Comparison of ENCODE assay signal across 10 cellular contexts in genomic region chr15:52651114-52651513, GRCh38. TPM values are rescaled to one million over a fixed set of nuclear protein-coding genes. Genes with fewer than 3 reads are reported as not detected.
DNase-seq lines count a peak whose midpoint lies in the region; ATAC-seq and TF ChIP-seq lines count a peak whose summit lies in the region.
"Had no signal": no experiment of that assay in that cellular context is flagged by ENCODE, and none has a peak within 500 bp of the region (broad histone marks: within the 10 kb centered on the region; RNA-seq: fewer than 3 reads in every experiment).

No MANE protein-coding gene starts in this region.

- peak overlapping the region; percentile 46 for H3K9ac ChIP-seq in iPS-18a (ENCODE audit: low read length)
- H3K9ac ChIP-seq: KMS-11 had no signal

- no peak for TF ChIP-seq POLR2A in adrenal gland (IDR thresholded peaks at IDR 0.05)

- peak overlapping the region; percentile 59 for H3K4me3 Mint-ChIP-seq in T-helper 2 cell treated with Interferon-gamma antibody and Interleukin-4, amounts not matched to agents 5 μg/mL and 100 μg/mL, for 36 hours
- H3K4me3 Mint-ChIP-seq in stimulated activated memory B cell treated with anti-CD40 and anti-IgM and Interleukin-4, amounts not matched to agents 10 μg/mL and 1 μg/mL and 100 μg/mL, for 72 hours, result no peak overlapping the region
- H3K4me3 Mint-ChIP-seq in activated naive CD4-positive, alpha-beta T cell treated with anti-CD3 and anti-CD28 coated beads, Interleukin-2, amount 10 ng/mL, durations not matched to agents 7 days and 5 days, result no peak overlapping the region

- H3K27ac Mint-ChIP-seq in T-helper 2 cell treated with Interferon-gamma antibody and Interleukin-4, amounts not matched to agents 5 μg/mL and 100 μg/mL, for 36 hours, result no peak overlapping the region
- H3K27ac Mint-ChIP-seq in stimulated activated memory B cell treated with anti-CD40 and anti-IgM and Interleukin-4, amounts not matched to agents 10 μg/mL and 1 μg/mL and 100 μg/mL, for 72 hours, result peak overlapping the region; percentile 66
- H3K27ac Mint-ChIP-seq in activated naive CD4-positive, alpha-beta T cell treated with anti-CD3 and anti-CD28 coated beads, Interleukin-2, amount 10 ng/mL, durations not matched to agents 7 days and 5 days, result no peak overlapping the region

- no peaks in the 10 kb centered on the region for H3K9me3 ChIP-seq in adrenal gland (replicated peaks in 1 of 3)
- H3K9me3 ChIP-seq in iPS-18a (ENCODE audit: control insufficient read depth, low read depth, low read length), result no peaks in the 10 kb centered on the region

- 72 to 81% (median 78%) methylated on average over 1 of the region's 1 CpG for WGBS in adrenal gland, 4 donors

- peaks cover 6% of the 10 kb centered on the region for H3K4me1 Mint-ChIP-seq in T-helper 2 cell treated with Interferon-gamma antibody and Interleukin-4, amounts not matched to agents 5 μg/mL and 100 μg/mL, for 36 hours (ENCODE audit: low read depth)
- H3K4me1 Mint-ChIP-seq in stimulated activated memory B cell treated with anti-CD40 and anti-IgM and Interleukin-4, amounts not matched to agents 10 μg/mL and 1 μg/mL and 100 μg/mL, for 72 hours, result peaks cover 16% of the 10 kb centered on the region
- peaks cover 2% of the 10 kb centered on the region for H3K4me1 Mint-ChIP-seq in activated naive CD4-positive, alpha-beta T cell treated with anti-CD3 and anti-CD28 coated beads, Interleukin-2, amount 10 ng/mL, durations not matched to agents 7 days and 5 days

- H3K27me3 ChIP-seq in adrenal gland (no peaks in the 10 kb centered on the region), iPS-18a (ENCODE audit: control insufficient read depth, insufficient read depth, low read length) (no peaks in the 10 kb centered on the region)

- H3K36me3 ChIP-seq in adrenal gland (replicated peaks in 1 of 2) (peaks cover 0 to 11% of the 10 kb centered on the region in 2 donors), iPS-18a (ENCODE audit: control insufficient read depth, low read depth, low read length) (no peaks in the 10 kb centered on the region)

- CTCF ChIA-PET in activated naive CD4-positive, alpha-beta T cell treated with anti-CD3 and anti-CD28 coated beads, Interleukin-2, amount 10 ng/mL, durations not matched to agents 7 days and 5 days (lab: Charles Lee), result interaction anchor here (0.9 to 1.1 kb wide), 2 partner anchors 26 to 116 kb away, joined by 3 read pairs; no protein-coding TSS in a partner anchor

- no peak for DNase-seq in T-helper 2 cell treated with Interferon-gamma antibody and Interleukin-4, amounts not matched to agents 5 μg/mL and 100 μg/mL, for 36 hours (ENCODE audit: low spot score)
- DNase-seq in T-helper 2 cell, result no peak
- no peak for DNase-seq in adrenal gland
- no peak for DNase-seq in activated naive CD4-positive, alpha-beta T cell treated with anti-CD3 and anti-CD28 coated beads, Interleukin-2, amount 10 ng/mL, durations not matched to agents 7 days and 5 days
- DNase-seq in HUDEP-2 (lab: John Stamatoyannopoulos, UW; ENCODE audit: unreplicated experiment in 76 of 76), result no peak
- DNase-seq: kidney had no signal

- no peak for ATAC-seq in stimulated activated memory B cell treated with anti-CD40 and anti-IgM and Interleukin-4, amounts not matched to agents 10 μg/mL and 1 μg/mL and 100 μg/mL, for 72 hours
- no peak for ATAC-seq in GM21619 (IDR thresholded peaks at IDR 0.05; ENCODE audit: unreplicated experiment)

- peaks cover 14% of the 10 kb centered on the region for H3K36me3 Mint-ChIP-seq in T-helper 2 cell treated with Interferon-gamma antibody and Interleukin-4, amounts not matched to agents 5 μg/mL and 100 μg/mL, for 36 hours (ENCODE audit: low read depth)
- H3K36me3 Mint-ChIP-seq in stimulated activated memory B cell treated with anti-CD40 and anti-IgM and Interleukin-4, amounts not matched to agents 10 μg/mL and 1 μg/mL and 100 μg/mL, for 72 hours, result peaks cover 13% of the 10 kb centered on the region
- peaks cover 32% of the 10 kb centered on the region for H3K36me3 Mint-ChIP-seq in activated naive CD4-positive, alpha-beta T cell treated with anti-CD3 and anti-CD28 coated beads, Interleukin-2, amount 10 ng/mL, durations not matched to agents 7 days and 5 days

- no peaks in the 10 kb centered on the region for H3K27me3 Mint-ChIP-seq in T-helper 2 cell treated with Interferon-gamma antibody and Interleukin-4, amounts not matched to agents 5 μg/mL and 100 μg/mL, for 36 hours (ENCODE audit: low read depth)
- no peaks in the 10 kb centered on the region for H3K27me3 Mint-ChIP-seq in stimulated activated memory B cell treated with anti-CD40 and anti-IgM and Interleukin-4, amounts not matched to agents 10 μg/mL and 1 μg/mL and 100 μg/mL, for 72 hours
- H3K27me3 Mint-ChIP-seq in activated naive CD4-positive, alpha-beta T cell treated with anti-CD3 and anti-CD28 coated beads, Interleukin-2, amount 10 ng/mL, durations not matched to agents 7 days and 5 days, result no peaks in the 10 kb centered on the region

- no peaks in the 10 kb centered on the region for H3K9me3 Mint-ChIP-seq in T-helper 2 cell treated with Interferon-gamma antibody and Interleukin-4, amounts not matched to agents 5 μg/mL and 100 μg/mL, for 36 hours
- H3K9me3 Mint-ChIP-seq in stimulated activated memory B cell treated with anti-CD40 and anti-IgM and Interleukin-4, amounts not matched to agents 10 μg/mL and 1 μg/mL and 100 μg/mL, for 72 hours, result no peaks in the 10 kb centered on the region
- H3K9me3 Mint-ChIP-seq in activated naive CD4-positive, alpha-beta T cell treated with anti-CD3 and anti-CD28 coated beads, Interleukin-2, amount 10 ng/mL, durations not matched to agents 7 days and 5 days, result no peaks in the 10 kb centered on the region

- no peak for TF ChIP-seq CTCF in adrenal gland (IDR thresholded peaks at IDR 0.05)

- intact Hi-C loops in adrenal gland (cut with DNase I), result no loop called here

- no peak overlapping the region for H3K4me3 ChIP-seq in adrenal gland
- H3K4me3 ChIP-seq in iPS-18a (ENCODE audit: low read length), result no peak overlapping the region

- peaks cover 25 to 48% of the 10 kb centered on the region in 2 donors for H3K4me1 ChIP-seq in adrenal gland (replicated peaks in 1 of 2)
- H3K4me1 ChIP-seq in iPS-18a (ENCODE audit: control insufficient read depth, low read depth, low read length), result peaks cover 10% of the 10 kb centered on the region

- H3K27ac ChIP-seq in adrenal gland (peak overlapping the region in 3 of 5 donors; percentile 72 to 76 (median 72)), iPS-18a (ENCODE audit: low read length) (no peak overlapping the region)
- H3K27ac ChIP-seq: KMS-11 had no signal

RNA-seq across cellular contexts. Expression of gene ATOSA, which starts 28.1 kb away (rescaled TPM):
- 10 to 100 TPM; 26.0 to 87.3 (median 43.2) TPM for total RNA-seq in adrenal gland
- polyA plus RNA-seq in adrenal gland, result 100 to 1,000 TPM in 1 of 3 donors, 10 to 100 TPM in 2; 62.5 to 128 (median 87.8) TPM
